Comparison of ENCODE assay signal across 29 cellular contexts in genomic region chr16:50459681-50460080, GRCh38.
"Had no signal": no experiment of that assay in that cellular context is flagged by ENCODE, and none has a peak within 500 bp of the region (broad histone marks: within the 10 kb centered on the region; RNA-seq: fewer than 3 reads in every experiment).

No MANE protein-coding gene starts in this region.

- H3K36me3 Mint-ChIP-seq: activated naive CD8-positive, alpha-beta T cell treated with anti-CD3 and anti-CD28 coated beads, Interleukin-2, amount 10 ng/mL, durations not matched to agents 7 days and 5 days; natural killer cell; stimulated activated memory B cell treated with anti-CD40 and anti-IgM and Interleukin-4, amounts not matched to agents 10 μg/mL and 1 μg/mL and 100 μg/mL, for 72 hours had no signal

- ATAC-seq: activated T-helper 17 cell treated with anti-CD3 and anti-CD28 coated beads, Interleukin-2, amount 50 U/mL, for 72 hours; foreskin keratinocyte; natural killer cell; right lobe of liver; SK-N-SH treated with all-trans-retinoic acid at 6 μM for 48 hours; stimulated activated memory B cell treated with anti-CD40 and anti-IgM and Interleukin-4, amounts not matched to agents 10 μg/mL and 1 μg/mL and 100 μg/mL, for 72 hours had no signal

- H3K27ac ChIP-seq: foreskin keratinocyte, left ventricle myocardium inferior, parathyroid adenoma, right lobe of liver, testis, WERI-Rb-1 had no signal

- H3K27me3 ChIP-seq: right lobe of liver, testis had no signal

- H3K9me3 ChIP-seq: left ventricle myocardium inferior, right lobe of liver, testis had no signal

- DNase-seq: activated CD4-positive, alpha-beta T cell treated with anti-CD3 and anti-CD28 coated beads for 1 hour; activated CD4-positive, alpha-beta T cell treated with anti-CD3 and anti-CD28 coated beads, Interleukin-2, amount 50 U/mL, for 4 hours; activated CD8-positive, alpha-beta memory T cell treated with anti-CD3 and anti-CD28 coated beads for 24 hours; activated CD8-positive, alpha-beta memory T cell treated with anti-CD3 and anti-CD28 coated beads, Interleukin-2, amount 50 U/mL, for 4 hours; activated naive CD4-positive, alpha-beta T cell treated with anti-CD3 and anti-CD28 coated beads for 36 hours; activated naive CD8-positive, alpha-beta T cell treated with anti-CD3 and anti-CD28 coated beads, Interleukin-2, amount 10 ng/mL, durations not matched to agents 7 days and 5 days; activated T-cell treated with anti-CD3 and anti-CD28 coated beads, Interleukin-2, amount 50 U/mL, for 24 hours; amniotic stem cell; dermis blood vessel endothelial cell; effector CD8-positive, alpha-beta T cell; erythroblast; foreskin keratinocyte; kidney glomerular epithelial cell; left ventricle myocardium inferior; mammary epithelial cell; midbrain; natural killer cell; nucleus accumbens; small intestine; stimulated activated CD4-positive, alpha-beta T cell treated with anti-CD3 and anti-CD28 coated beads, Interleukin-15, amount 100 ng/mL, for 24 hours; testis; trophoblast cell; WERI-Rb-1 had no signal

- H3K27me3 Mint-ChIP-seq: activated naive CD8-positive, alpha-beta T cell treated with anti-CD3 and anti-CD28 coated beads, Interleukin-2, amount 10 ng/mL, durations not matched to agents 7 days and 5 days; activated T-cell treated with anti-CD3 and anti-CD28 coated beads, Interleukin-2, amount 50 U/mL, for 24 hours had no signal

- H3K27ac Mint-ChIP-seq: activated naive CD4-positive, alpha-beta T cell treated with anti-CD3 and anti-CD28 coated beads for 36 hours; activated naive CD8-positive, alpha-beta T cell treated with anti-CD3 and anti-CD28 coated beads, Interleukin-2, amount 10 ng/mL, durations not matched to agents 7 days and 5 days; activated T-cell treated with anti-CD3 and anti-CD28 coated beads, Interleukin-2, amount 50 U/mL, for 24 hours; activated T-helper 17 cell treated with anti-CD3 and anti-CD28 coated beads, Interleukin-2, amount 50 U/mL, for 72 hours; natural killer cell; stimulated activated memory B cell treated with anti-CD40 and anti-IgM and Interleukin-4, amounts not matched to agents 10 μg/mL and 1 μg/mL and 100 μg/mL, for 72 hours; T-helper 2 cell treated with Interferon-gamma antibody and Interleukin-4, amounts not matched to agents 5 μg/mL and 100 μg/mL, for 36 hours had no signal

- H3K36me3 ChIP-seq: left ventricle myocardium inferior, right lobe of liver, WERI-Rb-1 had no signal

- H3K4me3 Mint-ChIP-seq: activated naive CD4-positive, alpha-beta T cell treated with anti-CD3 and anti-CD28 coated beads for 36 hours; activated naive CD8-positive, alpha-beta T cell treated with anti-CD3 and anti-CD28 coated beads, Interleukin-2, amount 10 ng/mL, durations not matched to agents 7 days and 5 days; activated T-cell treated with anti-CD3 and anti-CD28 coated beads, Interleukin-2, amount 50 U/mL, for 24 hours; activated T-helper 17 cell treated with anti-CD3 and anti-CD28 coated beads, Interleukin-2, amount 50 U/mL, for 72 hours; natural killer cell; stimulated activated memory B cell treated with anti-CD40 and anti-IgM and Interleukin-4, amounts not matched to agents 10 μg/mL and 1 μg/mL and 100 μg/mL, for 72 hours; T-helper 2 cell treated with Interferon-gamma antibody and Interleukin-4, amounts not matched to agents 5 μg/mL and 100 μg/mL, for 36 hours had no signal

- H3K4me1 ChIP-seq: foreskin keratinocyte, left ventricle myocardium inferior, parathyroid adenoma, testis had no signal

- H3K9me3 Mint-ChIP-seq: activated naive CD4-positive, alpha-beta T cell treated with anti-CD3 and anti-CD28 coated beads for 36 hours; activated naive CD8-positive, alpha-beta T cell treated with anti-CD3 and anti-CD28 coated beads, Interleukin-2, amount 10 ng/mL, durations not matched to agents 7 days and 5 days; activated T-cell treated with anti-CD3 and anti-CD28 coated beads, Interleukin-2, amount 50 U/mL, for 24 hours; activated T-helper 17 cell treated with anti-CD3 and anti-CD28 coated beads, Interleukin-2, amount 50 U/mL, for 72 hours; natural killer cell; stimulated activated memory B cell treated with anti-CD40 and anti-IgM and Interleukin-4, amounts not matched to agents 10 μg/mL and 1 μg/mL and 100 μg/mL, for 72 hours; T-helper 2 cell treated with Interferon-gamma antibody and Interleukin-4, amounts not matched to agents 5 μg/mL and 100 μg/mL, for 36 hours had no signal

- H3K4me1 Mint-ChIP-seq: stimulated activated memory B cell treated with anti-CD40 and anti-IgM and Interleukin-4, amounts not matched to agents 10 μg/mL and 1 μg/mL and 100 μg/mL, for 72 hours had no signal

- H3K4me3 ChIP-seq: left ventricle myocardium inferior, right lobe of liver, testis had no signal

- H3K9ac ChIP-seq: parathyroid adenoma had no signal
